Comparison of ENCODE assay signal across 8 cellular contexts in genomic region chr19:20038358-20039202, GRCh38. TPM values are rescaled to one million over a fixed set of nuclear protein-coding genes. Genes with fewer than 3 reads are reported as not detected.
DNase-seq lines count a peak whose midpoint lies in the region; ATAC-seq lines count a peak whose summit lies in the region.

No MANE protein-coding gene starts in this region.

- H3K36me3 ChIP-seq in iPS DF 6.9 (ENCODE audit: control insufficient read depth, insufficient read depth, low read length) = no peaks in the 10 kb centered on the region
- H3K36me3 ChIP-seq in skeletal muscle tissue (ENCODE audit: control insufficient read depth in 3 of 3, insufficient read depth in 3 of 3, low read length in 3 of 3) = no peaks in the 10 kb centered on the region

- peaks cover 16% of the 10 kb centered on the region for H3K4me1 Mint-ChIP-seq in activated CD4-positive, alpha-beta T cell treated with anti-CD3 and anti-CD28 coated beads for 36 hours
- H3K4me1 Mint-ChIP-seq in activated T-helper 1 cell treated with anti-CD3 and anti-CD28 coated beads, Interleukin-12 subunit alpha, Interleukin-12 subunit beta, Interleukin-2, Interleukin-4 antibody, amounts not matched to agents 30 ng/mL and 10 ng/mL and 1 ng/mL, durations not matched to agents 14 hours and 24 hours and 36 hours (ENCODE audit: low read depth) = peaks cover 17% of the 10 kb centered on the region

- H3K27ac ChIP-seq in iPS DF 6.9 (ENCODE audit: low read length) (no peak overlapping the region), skeletal muscle tissue (ENCODE audit: low read depth, low read length) (no peak overlapping the region), caudate nucleus (ENCODE audit: low read depth, low read length) (no peak overlapping the region)

- no CpG with 5 or more reads among the region's 26 CpGs for WGBS in iPS DF 6.9 (ENCODE audit: insufficient coverage, insufficient read length)

- H3K36me3 Mint-ChIP-seq in activated CD4-positive, alpha-beta T cell treated with anti-CD3 and anti-CD28 coated beads for 36 hours (ENCODE audit: low read depth) = peaks cover 9% of the 10 kb centered on the region
- H3K36me3 Mint-ChIP-seq in activated T-helper 1 cell treated with anti-CD3 and anti-CD28 coated beads, Interleukin-12 subunit alpha, Interleukin-12 subunit beta, Interleukin-2, Interleukin-4 antibody, amounts not matched to agents 30 ng/mL and 10 ng/mL and 1 ng/mL, durations not matched to agents 14 hours and 24 hours and 36 hours (ENCODE audit: low read depth) = peaks cover 9% of the 10 kb centered on the region

- H3K9me3 ChIP-seq in iPS DF 6.9 (ENCODE audit: control insufficient read depth, insufficient read depth, low read length) (no peaks in the 10 kb centered on the region), skeletal muscle tissue (ENCODE audit: control insufficient read depth in 3 of 3, low read length in 3 of 3) (no peaks in the 10 kb centered on the region)

- DNase-seq in activated CD4-positive, alpha-beta T cell treated with anti-CD3 and anti-CD28 coated beads for 36 hours = no peak
- DNase-seq in activated CD4-positive, alpha-beta T cell treated with anti-CD3 and anti-CD28 coated beads for 1 hour = no peak
- DNase-seq in activated T-helper 1 cell treated with anti-CD3 and anti-CD28 coated beads, Interleukin-12 subunit alpha, Interleukin-12 subunit beta, Interleukin-2, Interleukin-4 antibody, amounts not matched to agents 30 ng/mL and 10 ng/mL and 1 ng/mL, durations not matched to agents 14 hours and 24 hours and 36 hours (ENCODE audit: low spot score) = no peak
- DNase-seq in iPS DF 6.9 (ENCODE audit: low read depth, low spot score) = no peak
- DNase-seq in caudate nucleus (lab: John Stamatoyannopoulos, UW) = no peak
- no peak for DNase-seq in head of caudate nucleus

- H3K27me3 Mint-ChIP-seq in activated CD4-positive, alpha-beta T cell treated with anti-CD3 and anti-CD28 coated beads for 36 hours = no peaks in the 10 kb centered on the region
- H3K27me3 Mint-ChIP-seq in activated T-helper 1 cell treated with anti-CD3 and anti-CD28 coated beads, Interleukin-12 subunit alpha, Interleukin-12 subunit beta, Interleukin-2, Interleukin-4 antibody, amounts not matched to agents 30 ng/mL and 10 ng/mL and 1 ng/mL, durations not matched to agents 14 hours and 24 hours and 36 hours (ENCODE audit: insufficient read depth) = no peaks in the 10 kb centered on the region

- CTCF ChIA-PET in activated CD4-positive, alpha-beta T cell treated with anti-CD3 and anti-CD28 coated beads for 36 hours (lab: Charles Lee) = interaction anchor here (0.5 to 1.7 kb wide), 7 partner anchors 13 to 505 kb away, joined by 3 to 5 read pairs (median 3); no protein-coding TSS in a partner anchor

- no peaks in the 10 kb centered on the region for H3K9me3 Mint-ChIP-seq in activated CD4-positive, alpha-beta T cell treated with anti-CD3 and anti-CD28 coated beads for 36 hours (ENCODE audit: low read depth)
- H3K9me3 Mint-ChIP-seq in activated T-helper 1 cell treated with anti-CD3 and anti-CD28 coated beads, Interleukin-12 subunit alpha, Interleukin-12 subunit beta, Interleukin-2, Interleukin-4 antibody, amounts not matched to agents 30 ng/mL and 10 ng/mL and 1 ng/mL, durations not matched to agents 14 hours and 24 hours and 36 hours = peaks cover 20% of the 10 kb centered on the region

- H3K27ac Mint-ChIP-seq in activated CD4-positive, alpha-beta T cell treated with anti-CD3 and anti-CD28 coated beads for 36 hours = peak overlapping the region; percentile 78
- no peak overlapping the region for H3K27ac Mint-ChIP-seq in activated T-helper 1 cell treated with anti-CD3 and anti-CD28 coated beads, Interleukin-12 subunit alpha, Interleukin-12 subunit beta, Interleukin-2, Interleukin-4 antibody, amounts not matched to agents 30 ng/mL and 10 ng/mL and 1 ng/mL, durations not matched to agents 14 hours and 24 hours and 36 hours

- peak overlapping the region; percentile 94 for H3K4me3 Mint-ChIP-seq in activated CD4-positive, alpha-beta T cell treated with anti-CD3 and anti-CD28 coated beads for 36 hours
- H3K4me3 Mint-ChIP-seq in activated T-helper 1 cell treated with anti-CD3 and anti-CD28 coated beads, Interleukin-12 subunit alpha, Interleukin-12 subunit beta, Interleukin-2, Interleukin-4 antibody, amounts not matched to agents 30 ng/mL and 10 ng/mL and 1 ng/mL, durations not matched to agents 14 hours and 24 hours and 36 hours = peak overlapping the region; percentile 91

- H3K4me1 ChIP-seq in iPS DF 6.9 (ENCODE audit: control insufficient read depth, insufficient read depth, low read length) (no peaks in the 10 kb centered on the region), skeletal muscle tissue (ENCODE audit: control insufficient read depth in 3 of 3, insufficient read depth in 3 of 3, low read length in 3 of 3) (peaks cover 0 to 2% (median 0%) of the 10 kb centered on the region in 3 donors)

- peak overlapping the region; percentile 66 to 74 (median 71) for H3K9ac ChIP-seq in skeletal muscle tissue (ENCODE audit: low read depth in 1 of 3, low read length in 3 of 3)

- peak overlapping the region; percentile 82 for H3K4me3 ChIP-seq in iPS DF 6.9 (ENCODE audit: low read length)
- H3K4me3 ChIP-seq in skeletal muscle tissue (ENCODE audit: low read length in 3 of 3) = peak overlapping the region; percentile 79 to 95 (median 94)

- no peak for ATAC-seq in activated CD4-positive, alpha-beta T cell treated with anti-CD3 and anti-CD28 coated beads for 36 hours
- ATAC-seq in GM21367 (IDR thresholded peaks at IDR 0.05; ENCODE audit: unreplicated experiment) = no peak

- POLR2A ChIA-PET in activated CD4-positive, alpha-beta T cell treated with anti-CD3 and anti-CD28 coated beads for 36 hours (lab: Charles Lee) = interaction anchor here (0.6 to 1.7 kb wide), 6 partner anchors 14 to 886 kb away, joined by 3 to 16 read pairs (median 8); partner anchors contain the start of genes ZNF253 and ZNF90

- H3K27me3 ChIP-seq in iPS DF 6.9 (ENCODE audit: control insufficient read depth, insufficient read depth, low read length) (no peaks in the 10 kb centered on the region), skeletal muscle tissue (ENCODE audit: control insufficient read depth in 3 of 3, insufficient read depth in 3 of 3, low read length in 3 of 3) (no peaks in the 10 kb centered on the region)

- intact Hi-C loops in activated CD4-positive, alpha-beta T cell treated with anti-CD3 and anti-CD28 coated beads for 36 hours (cut with DNase I, micrococcal nuclease) = loop anchor here (1.0 to 10.0 kb wide), 12 partner anchors 14 to 1466 kb away; partner anchors contain the start of genes ZNF90 (in 2 of the 2), ZNF253 (in 1 of the 2), ZNF429 (in 1 of the 2) and ZNF430 (in 1 of the 2)
- intact Hi-C loops in activated T-helper 1 cell treated with anti-CD3 and anti-CD28 coated beads, Interleukin-12 subunit alpha, Interleukin-12 subunit beta, Interleukin-2, Interleukin-4 antibody, amounts not matched to agents 30 ng/mL and 10 ng/mL and 1 ng/mL, durations not matched to agents 14 hours and 24 hours and 36 hours (cut with micrococcal nuclease) = loop anchor here (1.0 kb wide), 3 partner anchors 200 to 1044 kb away; partner anchors contain the start of gene ZNF714
- intact Hi-C loops in head of caudate nucleus (cut with DNase I) = no loop called here

RNA-seq across cellular contexts. Expression of gene ZNF682, which starts 0.7 kb away (rescaled TPM):
- total RNA-seq in activated CD4-positive, alpha-beta T cell treated with anti-CD3 and anti-CD28 coated beads for 36 hours = 1 to 10 TPM; 6.0 to 7.5 TPM
- 6.1 and 6.2 TPM in 2 replicates for total RNA-seq in activated T-helper 1 cell treated with anti-CD3 and anti-CD28 coated beads, Interleukin-12 subunit alpha, Interleukin-12 subunit beta, Interleukin-2, Interleukin-4 antibody, amounts not matched to agents 30 ng/mL and 10 ng/mL and 1 ng/mL, durations not matched to agents 14 hours and 24 hours and 36 hours
- total RNA-seq in skeletal muscle tissue = 2.6 TPM

RNA-seq across cellular contexts. Expression of gene ZNF90, which starts 39.2 kb away (rescaled TPM):
- total RNA-seq in activated CD4-positive, alpha-beta T cell treated with anti-CD3 and anti-CD28 coated beads for 36 hours = 10 to 100 TPM; 21.6 to 22.9 TPM
- 4.6 and 4.8 TPM in 2 replicates for total RNA-seq in activated T-helper 1 cell treated with anti-CD3 and anti-CD28 coated beads, Interleukin-12 subunit alpha, Interleukin-12 subunit beta, Interleukin-2, Interleukin-4 antibody, amounts not matched to agents 30 ng/mL and 10 ng/mL and 1 ng/mL, durations not matched to agents 14 hours and 24 hours and 36 hours
- total RNA-seq in skeletal muscle tissue = 1.0 TPM
